ENCODE assay signal across 10 cellular contexts in the genomic region with DNA sequence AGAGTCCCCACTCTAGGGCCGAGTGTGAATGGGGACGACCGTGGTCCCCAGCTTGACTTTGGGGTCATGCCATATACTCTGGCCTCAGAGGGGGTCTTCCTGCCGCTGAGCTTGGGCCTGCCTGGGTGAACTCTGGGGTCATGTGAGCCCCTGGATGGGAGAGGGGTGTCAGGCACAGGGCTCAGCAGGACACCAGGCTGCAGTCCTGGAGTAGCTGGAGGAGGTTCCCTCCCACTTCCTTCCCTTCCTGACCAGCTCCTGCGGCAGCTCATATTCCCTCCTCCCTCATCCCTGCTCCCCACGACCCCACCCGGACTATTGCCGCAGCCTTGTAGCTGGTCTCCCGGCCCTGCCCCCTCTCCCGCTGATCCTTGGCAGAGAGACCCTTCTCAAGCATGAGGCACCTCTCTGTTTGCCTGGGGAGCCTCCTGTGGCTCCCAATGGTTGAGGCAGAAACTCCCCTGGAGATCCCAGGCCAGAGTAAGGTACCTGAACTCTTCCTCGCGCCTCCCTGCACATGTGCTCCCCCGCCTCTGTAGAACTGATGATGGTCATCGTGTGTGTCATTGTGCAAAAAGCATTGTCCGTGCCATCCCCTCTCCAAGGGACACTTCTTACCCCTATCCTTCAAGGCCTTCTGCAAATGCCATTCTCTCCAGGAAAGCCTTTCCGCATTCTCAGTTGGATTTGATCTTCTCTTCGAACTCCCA. TPM values are rescaled to one million over a fixed set of nuclear protein-coding genes. Genes with fewer than 3 reads are reported as not detected.
DNase-seq lines count a peak whose midpoint lies in the region; ATAC-seq, FAIRE-seq and TF ChIP-seq lines count a peak whose summit lies in the region.
"Had no signal": no experiment of that assay in that cellular context is flagged by ENCODE, and none has a peak within 500 bp of the region (broad histone marks: within the 10 kb centered on the region; RNA-seq: fewer than 3 reads in every experiment).

No MANE protein-coding gene starts in this region.

- H3K27me3 ChIP-seq in mesendoderm (ENCODE audit: insufficient read depth, low read length, poor library complexity): peaks cover 2% of the 10 kb centered on the region
- H3K27me3 ChIP-seq in thoracic aorta (replicated peaks; ENCODE audit: insufficient read depth): no peaks in the 10 kb centered on the region

- no peak for DNase-seq in activated CD4-positive, alpha-beta T cell treated with anti-CD3 and anti-CD28 coated beads, Interleukin-2, amount 10 ng/mL, durations not matched to agents 7 days and 5 days
- no peak for DNase-seq in activated CD4-positive, alpha-beta T cell treated with anti-CD3 and anti-CD28 coated beads, Interleukin-2, amount 50 U/mL, for 48 hours
- no peak for DNase-seq in caudate nucleus (lab: John Stamatoyannopoulos, UW)
- DNase-seq in mesendoderm: no peak
- DNase-seq in thoracic aorta (ENCODE audit: low spot score): no peak
- no peak for DNase-seq in RCC 7860 (ENCODE audit: low spot score)
- DNase-seq in GM19238 (ENCODE audit: insufficient read length, low spot score): no peak
- no peak for DNase-seq in EL
- DNase-seq: ACHN; stimulated activated CD4-positive, alpha-beta T cell treated with anti-CD3 and anti-CD28 coated beads, Interleukin-4, amount 100 ng/mL, for 1 hour had no signal

- no peak overlapping the region for H4K5ac ChIP-seq in mesendoderm (ENCODE audit: low read length)

- no peaks in the 10 kb centered on the region for H3K9me3 Mint-ChIP-seq in activated CD4-positive, alpha-beta T cell treated with anti-CD3 and anti-CD28 coated beads, Interleukin-2, amount 10 ng/mL, durations not matched to agents 7 days and 5 days

- no peak overlapping the region for H3K4me2 ChIP-seq in mesendoderm (ENCODE audit: low read length)

- POLR2A ChIA-PET in activated CD4-positive, alpha-beta T cell treated with anti-CD3 and anti-CD28 coated beads, Interleukin-2, amount 10 ng/mL, durations not matched to agents 7 days and 5 days (lab: Charles Lee): no interaction called here

- H3K36me3 Mint-ChIP-seq in activated CD4-positive, alpha-beta T cell treated with anti-CD3 and anti-CD28 coated beads, Interleukin-2, amount 10 ng/mL, durations not matched to agents 7 days and 5 days (ENCODE audit: low read depth): peaks cover 42% of the 10 kb centered on the region

- no peak overlapping the region for H3K4me3 ChIP-seq in mesendoderm (ENCODE audit: low read length)
- peak overlapping the region; percentile 82 for H3K4me3 ChIP-seq in thoracic aorta

- H2AK5ac ChIP-seq in mesendoderm (ENCODE audit: low read length): no peak overlapping the region

- no peak overlapping the region for H3K4ac ChIP-seq in mesendoderm (ENCODE audit: low read depth, low read length)

- H2BK5ac ChIP-seq in mesendoderm (ENCODE audit: low read length): no peak overlapping the region

- H3K4me1 ChIP-seq in mesendoderm (ENCODE audit: control insufficient read depth, low read depth, low read length) (no peaks in the 10 kb centered on the region), thoracic aorta (ENCODE audit: control insufficient read depth in 1 of 2, low read depth in 2 of 2) (peaks cover 0 to 19% of the 10 kb centered on the region in 2 donors)

- peaks cover 79% of the 10 kb centered on the region for H3K4me1 Mint-ChIP-seq in activated CD4-positive, alpha-beta T cell treated with anti-CD3 and anti-CD28 coated beads, Interleukin-2, amount 10 ng/mL, durations not matched to agents 7 days and 5 days

- H3K27ac Mint-ChIP-seq in activated CD4-positive, alpha-beta T cell treated with anti-CD3 and anti-CD28 coated beads, Interleukin-2, amount 10 ng/mL, durations not matched to agents 7 days and 5 days: peak overlapping the region; percentile 95

- H3K56ac ChIP-seq in mesendoderm (ENCODE audit: low read length): peak overlapping the region; percentile 42

- H3K9me3 ChIP-seq in thoracic aorta: no peaks in the 10 kb centered on the region

- H3K36me3 ChIP-seq in mesendoderm (ENCODE audit: control insufficient read depth, insufficient read depth, low read length) (no peaks in the 10 kb centered on the region), thoracic aorta (no peaks in the 10 kb centered on the region)

- H3K27me3 Mint-ChIP-seq in activated CD4-positive, alpha-beta T cell treated with anti-CD3 and anti-CD28 coated beads, Interleukin-2, amount 10 ng/mL, durations not matched to agents 7 days and 5 days: no peaks in the 10 kb centered on the region

- H3K27ac ChIP-seq in caudate nucleus (ENCODE audit: low read depth, low read length): peak overlapping the region; percentile 48
- H3K27ac ChIP-seq in mesendoderm (ENCODE audit: low read depth, low read length): no peak overlapping the region
- H3K27ac ChIP-seq in thoracic aorta: peak overlapping the region in 1 of 2 donors; percentile 60

- ATAC-seq in thoracic aorta (ENCODE audit: insufficient number of reproducible peaks, low FRiP score, low read depth): no peak

- no peak for TF ChIP-seq CTCF in thoracic aorta (IDR thresholded peaks at IDR 0.05)

- no peak overlapping the region for H3K18ac ChIP-seq in mesendoderm (ENCODE audit: low read length)

- no peaks in the 10 kb centered on the region for H3K79me2 ChIP-seq in mesendoderm (ENCODE audit: control insufficient read depth, insufficient read depth, low read length)

- H2BK120ac ChIP-seq in mesendoderm (ENCODE audit: low read depth, low read length): no peak overlapping the region

- no peak overlapping the region for H3K9ac ChIP-seq in mesendoderm (ENCODE audit: low read length)

- H3K23ac ChIP-seq in mesendoderm (ENCODE audit: low read length): no peak overlapping the region

- CTCF ChIA-PET in activated CD4-positive, alpha-beta T cell treated with anti-CD3 and anti-CD28 coated beads, Interleukin-2, amount 10 ng/mL, durations not matched to agents 7 days and 5 days (lab: Charles Lee): interaction anchor here (1.4 to 3.0 kb wide), 2 partner anchors 9 to 17 kb away, joined by 3 to 15 read pairs; no protein-coding TSS in a partner anchor

- H3K79me1 ChIP-seq in mesendoderm (ENCODE audit: low read length): no peaks in the 10 kb centered on the region

- H2BK15ac ChIP-seq in mesendoderm (replicated peaks; ENCODE audit: low read depth): no peak overlapping the region

- FAIRE-seq in RCC 7860 (lab: Jason Lieb, UNC): no peak

- WGBS in mesendoderm (ENCODE audit: extremely low coverage, insufficient coverage, low lambda C conversion rate): no CpG with 5 or more reads among the region's 17 CpGs

- no peak overlapping the region for H4K8ac ChIP-seq in mesendoderm (ENCODE audit: low read depth, low read length)

- H3K4me3 Mint-ChIP-seq in activated CD4-positive, alpha-beta T cell treated with anti-CD3 and anti-CD28 coated beads, Interleukin-2, amount 10 ng/mL, durations not matched to agents 7 days and 5 days: peak overlapping the region; percentile 99

RNA-seq across cellular contexts. Expression of a gene that starts 1.8 kb away (rescaled TPM):
- 100 to 1,000 TPM; 167 to 190 TPM for total RNA-seq in activated CD4-positive, alpha-beta T cell treated with anti-CD3 and anti-CD28 coated beads, Interleukin-2, amount 10 ng/mL, durations not matched to agents 7 days and 5 days
- 0.77 TPM for polyA plus RNA-seq in mesendoderm (2013, experiment 1 of 2)
- 0.66 TPM for polyA plus RNA-seq in mesendoderm (2013, experiment 2 of 2)
- total RNA-seq in thoracic aorta: 10 to 100 TPM; 58.7 to 59.7 TPM
